ENCODE assay signal across 25 cellular contexts in genomic region chr22:45448431-45448830, GRCh38. TPM values are rescaled to one million over a fixed set of nuclear protein-coding genes. Genes with fewer than 3 reads are reported as not detected.
DNase-seq lines count a peak whose midpoint lies in the region; ATAC-seq and TF ChIP-seq lines count a peak whose summit lies in the region.
"Had no signal": no experiment of that assay in that cellular context is flagged by ENCODE, and none has a peak within 500 bp of the region (broad histone marks: within the 10 kb centered on the region; RNA-seq: fewer than 3 reads in every experiment).

No MANE protein-coding gene starts in this region.

- no peak for TF ChIP-seq POLR2A in lower leg skin (IDR thresholded peaks at IDR 0.05)

- DNase-seq in AG20443 (ENCODE audit: low spot score) (peak; percentile 69), fibroblast of pulmonary artery (ENCODE audit: low read depth) (peak; percentile 47), lower leg skin (ENCODE audit: low spot score in 2 of 2) (peak; percentile 76 to 95), stromal cell of bone marrow (ENCODE audit: low read depth) (peak; percentile 64), DMS79 (lab: John Stamatoyannopoulos, UW) (no peak), DMS153 (lab: John Stamatoyannopoulos, UW) (no peak), HCEC 1CT (no peak)
- no peak for DNase-seq in activated T-cell treated with anti-CD3 and anti-CD28 coated beads, Interleukin-2, amount 50 U/mL, for 4 hours
- DNase-seq: activated CD4-positive, alpha-beta T cell treated with anti-CD3 and anti-CD28 coated beads for 36 hours; activated naive CD8-positive, alpha-beta T cell treated with anti-CD3 and anti-CD28 coated beads for 36 hours; body of pancreas; islet precursor cell; KBM-7; mesendoderm; NCI-H1436 treated with DMSO at 0.1 percent for 48 hours; NCI-H526; nephron progenitor cell; small intestine; stimulated activated naive CD4-positive, alpha-beta T cell; SW 1271; transverse colon had no signal

- H3K4me3 Mint-ChIP-seq in activated T-cell treated with anti-CD3 and anti-CD28 coated beads, Interleukin-2, amount 50 U/mL, for 4 hours: no peak overlapping the region
- H3K4me3 Mint-ChIP-seq: activated CD4-positive, alpha-beta T cell treated with anti-CD3 and anti-CD28 coated beads for 36 hours; activated naive CD8-positive, alpha-beta T cell treated with anti-CD3 and anti-CD28 coated beads for 36 hours; nephron progenitor cell had no signal

- 48 to 52% methylated on average over 9 of the region's 9 CpGs for WGBS in lower leg skin, 2 donors

- H3K36me3 Mint-ChIP-seq in activated T-cell treated with anti-CD3 and anti-CD28 coated beads, Interleukin-2, amount 50 U/mL, for 4 hours (ENCODE audit: insufficient read depth): no peaks in the 10 kb centered on the region
- H3K36me3 Mint-ChIP-seq: activated naive CD8-positive, alpha-beta T cell treated with anti-CD3 and anti-CD28 coated beads for 36 hours had no signal

- H3K4me1 Mint-ChIP-seq in activated T-cell treated with anti-CD3 and anti-CD28 coated beads, Interleukin-2, amount 50 U/mL, for 4 hours (ENCODE audit: low read depth): no peaks in the 10 kb centered on the region
- H3K4me1 Mint-ChIP-seq: activated CD4-positive, alpha-beta T cell treated with anti-CD3 and anti-CD28 coated beads for 36 hours; activated naive CD8-positive, alpha-beta T cell treated with anti-CD3 and anti-CD28 coated beads for 36 hours had no signal

- H3K9me3 Mint-ChIP-seq in activated T-cell treated with anti-CD3 and anti-CD28 coated beads, Interleukin-2, amount 50 U/mL, for 4 hours: no peaks in the 10 kb centered on the region
- H3K9me3 Mint-ChIP-seq: activated naive CD8-positive, alpha-beta T cell treated with anti-CD3 and anti-CD28 coated beads for 36 hours; activated T-helper 2 cell treated with anti-CD3 and anti-CD28 coated beads, Interferon-gamma antibody, Interleukin-2, Interleukin-4, amounts not matched to agents 10 μg/mL and 5 μg/mL and 100 μg/mL, durations not matched to agents 14 hours and 24 hours and 36 hours; nephron progenitor cell had no signal

- intact Hi-C loops in lower leg skin (cut with DNase I; ENCODE audit: low total_unique reads): no loop called here

- ATAC-seq in activated T-cell treated with anti-CD3 and anti-CD28 coated beads, Interleukin-2, amount 50 U/mL, for 4 hours: no peak
- ATAC-seq: A549; activated CD4-positive, alpha-beta T cell treated with anti-CD3 and anti-CD28 coated beads for 36 hours; body of pancreas had no signal

- no peak overlapping the region for H3K4me3 ChIP-seq in fibroblast of pulmonary artery (replicated peaks; ENCODE audit: low read depth, low read length)
- H3K4me3 ChIP-seq in lower leg skin (ENCODE audit: low read depth, poor library complexity, severe bottlenecking): no peak overlapping the region
- H3K4me3 ChIP-seq: A549; BLaER1 treated with 17β-estradiol and CSF1 and Interleukin-3, amounts not matched to agents 10 nM and 100 nM; body of pancreas; transverse colon had no signal

- peaks cover 7% of the 10 kb centered on the region for H3K27me3 Mint-ChIP-seq in activated T-cell treated with anti-CD3 and anti-CD28 coated beads, Interleukin-2, amount 50 U/mL, for 4 hours (ENCODE audit: low read depth)
- H3K27me3 Mint-ChIP-seq: activated CD4-positive, alpha-beta T cell treated with anti-CD3 and anti-CD28 coated beads for 36 hours had no signal

- TF ChIP-seq CTCF in fibroblast of pulmonary artery (IDR thresholded peaks at IDR 0.05; ENCODE audit: low read length, missing control alignments) (no peak), lower leg skin (IDR thresholded peaks at IDR 0.05) (no peak)

RNA-seq across cellular contexts. Expression of gene RIBC2, which starts 34.9 kb away (rescaled TPM):
- 1 to 10 TPM in 2 of 4 donors, under 1 TPM in 2; 0.17 to 2.3 (median 1.1) TPM for total RNA-seq in lower leg skin
- 1 to 10 TPM; 1.3 to 3.7 (median 2.5) TPM for total RNA-seq in activated T-cell treated with anti-CD3 and anti-CD28 coated beads, Interleukin-2, amount 50 U/mL, for 4 hours
- total RNA-seq: body of pancreas, transverse colon had no signal

RNA-seq across cellular contexts. Expression of gene SMC1B, which starts 35.0 kb away (rescaled TPM):
- not detected for total RNA-seq in lower leg skin
- total RNA-seq in activated T-cell treated with anti-CD3 and anti-CD28 coated beads, Interleukin-2, amount 50 U/mL, for 4 hours: under 1 TPM; 0.13 to 0.24 (median 0.18) TPM
- total RNA-seq: body of pancreas, progenitor cell of endocrine pancreas, transverse colon had no signal

RNA-seq across cellular contexts. Expression of gene FBLN1, which starts 54.3 kb away (rescaled TPM):
- 100 to 1,000 TPM; 114 to 414 (median 163) TPM for total RNA-seq in lower leg skin
- total RNA-seq in activated T-cell treated with anti-CD3 and anti-CD28 coated beads, Interleukin-2, amount 50 U/mL, for 4 hours: under 1 TPM; 0.43 to 0.69 (median 0.46) TPM
- total RNA-seq: activated CD4-positive, alpha-beta T cell treated with anti-CD3 and anti-CD28 coated beads for 36 hours; activated T-helper 2 cell treated with anti-CD3 and anti-CD28 coated beads, Interferon-gamma antibody, Interleukin-2, Interleukin-4, amounts not matched to agents 10 μg/mL and 5 μg/mL and 100 μg/mL, durations not matched to agents 14 hours and 24 hours and 36 hours had no signal

Comparison
In these comparisons a context has a peak if more than half of its experiments do, and no peak if none do; other contexts are left out.
1. DNase-seq: peak in AG20443 (single experiment), fibroblast of pulmonary artery (single experiment), lower leg skin (2 of 2) and stromal cell of bone marrow (single experiment); none in activated T-cell treated with anti-CD3 and anti-CD28 coated beads, Interleukin-2, amount 50 U/mL, for 4 hours (single experiment), DMS79 (single experiment), DMS153 (single experiment) and HCEC 1CT (single experiment).
2. RNA of gene FBLN1, which starts 54.3 kb away (total RNA-seq): 114 to 414 TPM in lower leg skin; 0.43 to 0.69 TPM in activated T-cell treated with anti-CD3 and anti-CD28 coated beads, Interleukin-2, amount 50 U/mL, for 4 hours; every median in the first group is over 10 times any median in the second.